ENCODE assay signal across 18 cellular contexts in the genomic region with DNA sequence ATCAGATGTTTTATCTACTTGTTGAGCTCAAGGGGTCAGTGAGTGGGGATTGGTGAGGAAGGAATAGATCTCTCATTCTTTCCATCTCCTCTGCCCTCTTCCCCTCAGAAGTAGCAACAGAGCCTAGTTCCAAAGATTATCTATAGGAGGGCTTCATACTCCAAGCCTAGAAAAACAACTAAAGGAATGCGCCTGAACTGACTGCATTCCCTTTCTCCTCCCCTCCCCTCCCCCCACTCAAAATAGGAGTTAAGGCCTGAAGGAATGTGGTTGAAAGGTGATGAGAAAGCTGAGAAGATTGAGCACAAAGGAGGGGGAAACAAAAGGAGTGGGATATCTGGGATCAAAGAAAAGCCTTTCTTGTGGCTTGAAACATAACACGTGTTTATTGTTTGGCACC. TPM values are rescaled to one million over a fixed set of nuclear protein-coding genes. Genes with fewer than 3 reads are reported as not detected.
DNase-seq lines count a peak whose midpoint lies in the region; ATAC-seq, FAIRE-seq and TF ChIP-seq lines count a peak whose summit lies in the region.
"Had no signal": no experiment of that assay in that cellular context is flagged by ENCODE, and none has a peak within 500 bp of the region (broad histone marks: within the 10 kb centered on the region; RNA-seq: fewer than 3 reads in every experiment).

No MANE protein-coding gene starts in this region.

- H3K9me3 ChIP-seq in H9 (ENCODE audit: control insufficient read depth, low read depth, low read length) (no peaks in the 10 kb centered on the region), astrocyte (ENCODE audit: insufficient read depth, low read depth, low read length) (no peaks in the 10 kb centered on the region), iPS DF 6.9 (ENCODE audit: control insufficient read depth, insufficient read depth, low read length) (no peaks in the 10 kb centered on the region), neural progenitor cell (ENCODE audit: low read depth) (no peaks in the 10 kb centered on the region), HepG2 (ENCODE audit: low read length) (no peaks in the 10 kb centered on the region)

- no peak for TF ChIP-seq EP300 in HepG2 (IDR thresholded peaks at IDR 0.05; ENCODE audit: low read depth in 2 of 2, low read length in 2 of 2)
- TF ChIP-seq EP300 in HepG2 (CRISPR knock-in tag; IDR thresholded peaks at IDR 0.05; ENCODE audit: borderline replicate concordance) = no peak

- H4K8ac ChIP-seq in H9 (replicated peaks; ENCODE audit: insufficient read length, low read depth, low read length) = no peak overlapping the region

- BruUV-seq in HepG2 (replicated peaks; lab: Mats Ljungman, UMichigan) = no TSS peak

- H3K4me1 ChIP-seq in H9 (ENCODE audit: insufficient read depth, low read length) (no peaks in the 10 kb centered on the region; the same call in 1 of the 2 replicates), astrocyte (ENCODE audit: insufficient read depth, low read length) (peaks cover 12% of the 10 kb centered on the region), iPS DF 6.9 (ENCODE audit: control insufficient read depth, insufficient read depth, low read length) (peaks cover 2% of the 10 kb centered on the region; the same call in 1 of the 2 replicates), neural progenitor cell (peaks cover 73% of the 10 kb centered on the region), HepG2 (ENCODE audit: insufficient read depth, low read length) (no peaks in the 10 kb centered on the region)

- ATAC-seq in HG03108 (IDR thresholded peaks at IDR 0.05; ENCODE audit: unreplicated experiment) = no peak
- ATAC-seq in HepG2 = no peak
- no peak for ATAC-seq in HG02571 (IDR thresholded peaks at IDR 0.05; ENCODE audit: unreplicated experiment)
- ATAC-seq: CD8-positive, alpha-beta T cell; foreskin keratinocyte had no signal

- H3K27me3 Mint-ChIP-seq in H9 (ENCODE audit: low read depth) = no peaks in the 10 kb centered on the region
- no peaks in the 10 kb centered on the region for H3K27me3 Mint-ChIP-seq in astrocyte (ENCODE audit: low read depth, unreplicated experiment)
- H3K27me3 Mint-ChIP-seq in neural progenitor cell (ENCODE audit: insufficient read depth, low read depth) = peaks cover 4% of the 10 kb centered on the region

- H3K79me2 ChIP-seq in H9 (ENCODE audit: insufficient read depth, low read length) (no peaks in the 10 kb centered on the region), astrocyte (ENCODE audit: insufficient read depth, low read length) (no peaks in the 10 kb centered on the region), neural progenitor cell (ENCODE audit: low read depth) (peaks cover 79% of the 10 kb centered on the region), HepG2 (ENCODE audit: insufficient read depth, low read length) (no peaks in the 10 kb centered on the region)

- in situ Hi-C loops in HepG2 (cut with HindIII; ENCODE audit: extremely low pct_ligation_motif_present, low pct_unique_long_range_greater_than_20kb) = no loop called here

- no peak overlapping the region for H2BK120ac ChIP-seq in H9 (ENCODE audit: low read depth, low read length, poor library complexity, severe bottlenecking)

- no peak overlapping the region for H3T11ph ChIP-seq in H9 (ENCODE audit: low read length)

- H2AK5ac ChIP-seq in H9 (ENCODE audit: insufficient read length, low read length) = no peak overlapping the region

- H3K4me1 Mint-ChIP-seq in H9 = peaks cover 74 to 82% of the 10 kb centered on the region in 2 experiments
- H3K4me1 Mint-ChIP-seq in astrocyte (ENCODE audit: low read depth, unreplicated experiment) = peaks cover 29% of the 10 kb centered on the region
- peaks cover 40% of the 10 kb centered on the region for H3K4me1 Mint-ChIP-seq in neural progenitor cell
- H3K4me1 Mint-ChIP-seq: immature natural killer cell had no signal

- no peak overlapping the region for H2BK5ac ChIP-seq in H9 (ENCODE audit: insufficient read length, low read length)

- H3K27ac Mint-ChIP-seq in H9 (peak overlapping the region; percentile 73 to 99 (median 99)), astrocyte (ENCODE audit: unreplicated experiment) (peak overlapping the region; percentile 78), neural progenitor cell (peak overlapping the region; percentile 98)
- H3K27ac Mint-ChIP-seq: CD8-positive, alpha-beta T cell; immature natural killer cell had no signal

- intact Hi-C loops in HepG2 (cut with micrococcal nuclease; ENCODE audit: unreplicated experiment) = no loop called here

- TF ChIP-seq RAD21 in HepG2 (CRISPR knock-in tag; IDR thresholded peaks at IDR 0.05) = no peak

- H3K23ac ChIP-seq in H9 (ENCODE audit: insufficient read length, low read depth, low read length) = no peak overlapping the region

- H3K4me3 Mint-ChIP-seq in H9 = peak overlapping the region; percentile 36 to 49; a peak in 4 of 5 replicates
- H3K4me3 Mint-ChIP-seq in astrocyte (ENCODE audit: unreplicated experiment) = peak overlapping the region; percentile 45
- peak overlapping the region; percentile 57 for H3K4me3 Mint-ChIP-seq in neural progenitor cell
- H3K4me3 Mint-ChIP-seq: CD8-positive, alpha-beta T cell; immature natural killer cell had no signal

- no peak overlapping the region for H2BK20ac ChIP-seq in H9 (ENCODE audit: low read depth, low read length, poor library complexity, severe bottlenecking)

- peak overlapping the region; percentile 56 for H3K18ac ChIP-seq in H9 (ENCODE audit: insufficient read length, low read depth, low read length)

- TF ChIP-seq POLR2A in HepG2 (IDR thresholded peaks at IDR 0.05; ENCODE audit: insufficient read depth in 1 of 2, low read depth in 2 of 2, low read length in 2 of 2) = no peak

- no peak overlapping the region for H2BK15ac ChIP-seq in H9 (ENCODE audit: low read depth, low read length)

- WGBS in H9 (ENCODE audit: extremely low coverage, insufficient read length, low lambda C conversion rate) = no CpG with 5 or more reads among the region's 2 CpGs
- no CpG with 5 or more reads among the region's 2 CpGs for WGBS in iPS DF 6.9 (ENCODE audit: insufficient coverage, insufficient read length)
- WGBS in HepG2 (ENCODE audit: low lambda C conversion rate) = 98% methylated on average over 2 of the region's 2 CpGs

- H3K27me3 ChIP-seq in H9 (ENCODE audit: insufficient read depth, low read length) (no peaks in the 10 kb centered on the region), astrocyte (ENCODE audit: insufficient read depth, low read length) (no peaks in the 10 kb centered on the region), iPS DF 6.9 (ENCODE audit: control insufficient read depth, insufficient read depth, low read length) (no peaks in the 10 kb centered on the region), neural progenitor cell (no peaks in the 10 kb centered on the region), HepG2 (ENCODE audit: control insufficient read depth in 1 of 2, insufficient read depth in 2 of 2, low read length in 2 of 2) (no peaks in the 10 kb centered on the region)
- H3K27me3 ChIP-seq: foreskin keratinocyte had no signal

- H3K36me3 Mint-ChIP-seq in H9 (ENCODE audit: insufficient read depth in 1 of 3, low read depth in 3 of 3) (peaks cover 6 to 26% (median 23%) of the 10 kb centered on the region in 3 experiments; a peak in 6 of 7 replicates), astrocyte (ENCODE audit: low read depth, unreplicated experiment) (peaks cover 6% of the 10 kb centered on the region), neural progenitor cell (peaks cover 27% of the 10 kb centered on the region)

- POLR2A ChIA-PET in HepG2 (lab: Yijun Ruan, JAX) = no interaction called here

- H3K36me3 ChIP-seq in astrocyte (ENCODE audit: insufficient read depth, low read length) = peaks cover 8% of the 10 kb centered on the region
- H3K36me3 ChIP-seq in iPS DF 6.9 (ENCODE audit: control insufficient read depth, insufficient read depth, low read length) = peaks cover 3% of the 10 kb centered on the region; the same call in 1 of the 2 replicates
- peaks cover 24% of the 10 kb centered on the region for H3K36me3 ChIP-seq in neural progenitor cell
- H3K36me3 ChIP-seq in HepG2 (replicated peaks in 1 of 2; ENCODE audit: control insufficient read depth in 1 of 2, insufficient read depth in 2 of 2, low read length in 2 of 2) = peaks cover 5 to 43% of the 10 kb centered on the region in 2 experiments

- DNase-seq in H9 = peak; percentile 83
- DNase-seq in astrocyte (ENCODE audit: low read depth) = peak; percentile 35
- peak; percentile 73 for DNase-seq in iPS DF 6.9 (ENCODE audit: low read depth, low spot score)
- peak; percentile 95 for DNase-seq in neural progenitor cell (ENCODE audit: low spot score)
- DNase-seq in glomerular visceral epithelial cell (ENCODE audit: extremely low spot score) = no peak
- no peak for DNase-seq in HepG2 (ENCODE audit: low spot score)
- DNase-seq: activated CD4-positive, CD25-positive, alpha-beta regulatory T cell treated with anti-CD3 and anti-CD28 coated beads, Interleukin-2, amount 50 U/mL, for 72 hours; activated effector memory CD4-positive, alpha-beta T cell treated with anti-CD3 and anti-CD28 coated beads, Interleukin-2, amount 50 U/mL, for 16 hours; amygdala; CD8-positive, alpha-beta T cell; DMS79 treated with DMSO at 0.1 percent for 48 hours; foreskin keratinocyte; immature natural killer cell; NCI-H1092; NCI-H510A treated with DMSO at 0.1 percent for 48 hours; SIG-M5 had no signal

- no peak overlapping the region for H2AFZ ChIP-seq in H9 (ENCODE audit: low read length)
- no peak overlapping the region for H2AFZ ChIP-seq in astrocyte (ENCODE audit: low read depth, low read length)
- no peak overlapping the region for H2AFZ ChIP-seq in neural progenitor cell (replicated peaks)
- no peak overlapping the region for H2AFZ ChIP-seq in HepG2 (ENCODE audit: low read length)

- no peak overlapping the region for H3K4me3 ChIP-seq in astrocyte (ENCODE audit: insufficient read depth, low read depth, low read length)
- H3K4me3 ChIP-seq in iPS DF 6.9 (ENCODE audit: low read length) = no peak overlapping the region
- peak overlapping the region; percentile 38 for H3K4me3 ChIP-seq in neural progenitor cell
- H3K4me3 ChIP-seq in HepG2 (replicated peaks in 1 of 3; ENCODE audit: insufficient read depth in 1 of 3, low read depth in 2 of 3, low read length in 3 of 3) = no peak overlapping the region

- no peak overlapping the region for H3K56ac ChIP-seq in H9 (ENCODE audit: insufficient read length, low read depth, low read length)

- H3K27ac ChIP-seq in H9 (ENCODE audit: insufficient read length, low read depth, low read length) (peak overlapping the region; percentile 99), astrocyte (ENCODE audit: low read depth, low read length) (peak overlapping the region; percentile 28), iPS DF 6.9 (ENCODE audit: low read length) (no peak overlapping the region), neural progenitor cell (peak overlapping the region; percentile 99), HepG2 (ENCODE audit: extremely low read length, insufficient read depth, low read length) (no peak overlapping the region)
- H3K27ac ChIP-seq: foreskin keratinocyte had no signal

- H3K4ac ChIP-seq in H9 (ENCODE audit: low read depth, low read length) = no peak overlapping the region; the same call in 1 of the 2 replicates

- H3K14ac ChIP-seq in H9 (ENCODE audit: insufficient read depth, low read length) = no peak overlapping the region

- H3F3A ChIP-seq in neural progenitor cell (ENCODE audit: low read depth) = peaks cover 57% of the 10 kb centered on the region

- no peak for FAIRE-seq in astrocyte (lab: Jason Lieb, UNC)
- no peak for FAIRE-seq in HepG2 (lab: Jason Lieb, UNC)

- no peak overlapping the region for H4K91ac ChIP-seq in H9 (ENCODE audit: insufficient read length, low read depth, low read length)

- H3K9me3 Mint-ChIP-seq in H9 = no peaks in the 10 kb centered on the region
- no peaks in the 10 kb centered on the region for H3K9me3 Mint-ChIP-seq in astrocyte (ENCODE audit: unreplicated experiment)
- H3K9me3 Mint-ChIP-seq in neural progenitor cell = no peaks in the 10 kb centered on the region
- H3K9me3 Mint-ChIP-seq: CD8-positive, alpha-beta T cell; immature natural killer cell had no signal

- no peak overlapping the region for H3K9ac ChIP-seq in H9 (ENCODE audit: extremely low read depth, insufficient read length, low read length)
- no peak overlapping the region for H3K9ac ChIP-seq in astrocyte (ENCODE audit: low read length)
- no peak overlapping the region for H3K9ac ChIP-seq in neural progenitor cell
- H3K9ac ChIP-seq in HepG2 (ENCODE audit: insufficient read depth, low read depth, low read length) = no peak overlapping the region

- no peak for TF ChIP-seq CTCF in H9 (conservative IDR thresholded peaks at IDR 0.05)
- no peak for TF ChIP-seq CTCF in astrocyte (IDR thresholded peaks at IDR 0.05; ENCODE audit: insufficient read depth, low read depth, low read length)
- no peak for TF ChIP-seq CTCF in neural progenitor cell (IDR thresholded peaks at IDR 0.05)
- no peak for TF ChIP-seq CTCF in HepG2 (CRISPR knock-in tag; IDR thresholded peaks at IDR 0.05)

- CTCF ChIA-PET in HepG2 (lab: Yijun Ruan, JAX; ENCODE audit: low intra/inter-chr PET ratio, low total read pairs) = no interaction called here

- no peak overlapping the region for H2BK12ac ChIP-seq in H9 (ENCODE audit: insufficient read length, low read depth, low read length)

- H4K20me1 ChIP-seq in H9 (ENCODE audit: control insufficient read depth, insufficient read depth, insufficient read length) = no peaks in the 10 kb centered on the region
- no peaks in the 10 kb centered on the region for H4K20me1 ChIP-seq in astrocyte (ENCODE audit: insufficient read depth, low read length)
- no peaks in the 10 kb centered on the region for H4K20me1 ChIP-seq in neural progenitor cell (ENCODE audit: low read depth)
- H4K20me1 ChIP-seq in HepG2 (ENCODE audit: insufficient read depth, low read length) = no peaks in the 10 kb centered on the region; the same call in 1 of the 2 replicates

- H3K4me2 ChIP-seq in H9 (ENCODE audit: insufficient read depth, insufficient read length, low read length) (peak overlapping the region; percentile 38), astrocyte (ENCODE audit: low read length) (peak overlapping the region; percentile 62), neural progenitor cell (peak overlapping the region; percentile 81), HepG2 (ENCODE audit: low read depth, low read length) (no peak overlapping the region)

- H3K23me2 ChIP-seq in H9 (ENCODE audit: insufficient read length, low read depth, low read length, poor library complexity, severe bottlenecking) = no peaks in the 10 kb centered on the region

- no peaks in the 10 kb centered on the region for H3K79me1 ChIP-seq in H9 (ENCODE audit: insufficient read depth, low read depth, low read length, poor library complexity, severe bottlenecking)

- no peak overlapping the region for H4K5ac ChIP-seq in H9 (ENCODE audit: insufficient read length, low read depth, low read length)

RNA-seq across cellular contexts. Expression of a gene that starts 10.5 kb away (rescaled TPM):
- total RNA-seq in H9 (2021) = 26.5 and 29.3 TPM in 2 replicates
- total RNA-seq in astrocyte = 18.8 and 18.9 TPM in 2 replicates
- total RNA-seq in neural progenitor cell (ENCODE audit: low replicate concordance) = 76.8 and 92.0 TPM in 2 replicates
- 10.6 and 11.6 TPM in 2 replicates for total RNA-seq in HepG2 (2016; rRNA removed; fragmentation: Illumina TruSeq; extraction: Trizol)
- 10.9 and 11.4 TPM in 2 replicates for total RNA-seq in HepG2 (2016; cell fraction: cytosol; rRNA removed; fragmentation: Illumina TruSeq; extraction: Trizol; ENCODE audit: low read depth)
- 9.9 and 11.7 TPM in 2 replicates for total RNA-seq in HepG2 (2016; cell fraction: insoluble cytoplasmic fraction; rRNA removed; fragmentation: Illumina TruSeq; extraction: Trizol)
- 6.4 and 6.7 TPM in 2 replicates for total RNA-seq in HepG2 (2016; cell fraction: membrane; rRNA removed; fragmentation: Illumina TruSeq; extraction: Trizol)
- 30.0 and 30.3 TPM in 2 replicates for total RNA-seq in HepG2 (2016; cell fraction: nucleus; rRNA removed; fragmentation: Illumina TruSeq; extraction: Trizol)
- polyA plus RNA-seq in HepG2 (2011; rRNA removed) = 16.6 and 18.5 TPM in 2 replicates
- 8.0 and 8.3 TPM in 2 replicates for polyA plus RNA-seq in HepG2 (2011; cell fraction: cytosol; rRNA removed)
- 22.2 and 33.5 TPM in 2 replicates for polyA plus RNA-seq in HepG2 (2011; cell fraction: nucleus; rRNA removed)
- polyA plus RNA-seq in HepG2 (2012) = 8.1 and 12.0 TPM in 2 replicates
- polyA plus RNA-seq in HepG2 (2016; cell fraction: cytosol; fragmentation: Illumina TruSeq; extraction: Trizol; ENCODE audit: low read depth) = 0.51 and 0.80 TPM in 2 replicates
- polyA plus RNA-seq in HepG2 (2016; cell fraction: insoluble cytoplasmic fraction; fragmentation: Illumina TruSeq; extraction: Trizol; ENCODE audit: low read depth) = 10.5 and 12.2 TPM in 2 replicates
- 1.2 and 1.9 TPM in 2 replicates for polyA plus RNA-seq in HepG2 (2016; cell fraction: membrane; fragmentation: Illumina TruSeq; extraction: Trizol; ENCODE audit: low read depth)
- polyA plus RNA-seq in HepG2 (2016; cell fraction: nucleus; fragmentation: Illumina TruSeq; extraction: Trizol; ENCODE audit: insufficient read depth, low read depth) = 22.0 and 24.6 TPM in 2 replicates
- polyA minus RNA-seq in HepG2 (2011; rRNA and poly(A)+ RNA removed; ENCODE audit: low replicate concordance) = 25.3 and 56.5 TPM in 2 replicates
- 7.3 and 8.1 TPM in 2 replicates for polyA minus RNA-seq in HepG2 (2011; cell fraction: cytosol; rRNA and poly(A)+ RNA removed)
- polyA minus RNA-seq in HepG2 (2011; cell fraction: nucleus; rRNA and poly(A)+ RNA removed) = 74.8 and 84.5 TPM in 2 replicates

Comparison
In these comparisons a context has a peak if more than half of its experiments do, and no peak if none do; other contexts are left out.
1. DNase-seq: peak in H9 (single experiment), astrocyte (single experiment), iPS DF 6.9 (single experiment) and neural progenitor cell (single experiment); none in glomerular visceral epithelial cell (single experiment) and HepG2 (single experiment).
2. H3K27ac ChIP-seq: peak in H9 (single experiment), astrocyte (single experiment) and neural progenitor cell (single experiment); none in iPS DF 6.9 (single experiment) and HepG2 (single experiment).
3. Peak in every context shown above with its lines, with median percentiles within 50 percentile points of each other: H3K27ac Mint-ChIP-seq and H3K4me3 Mint-ChIP-seq.